Comparison of ENCODE assay signal across 17 cellular contexts in the genomic region with DNA sequence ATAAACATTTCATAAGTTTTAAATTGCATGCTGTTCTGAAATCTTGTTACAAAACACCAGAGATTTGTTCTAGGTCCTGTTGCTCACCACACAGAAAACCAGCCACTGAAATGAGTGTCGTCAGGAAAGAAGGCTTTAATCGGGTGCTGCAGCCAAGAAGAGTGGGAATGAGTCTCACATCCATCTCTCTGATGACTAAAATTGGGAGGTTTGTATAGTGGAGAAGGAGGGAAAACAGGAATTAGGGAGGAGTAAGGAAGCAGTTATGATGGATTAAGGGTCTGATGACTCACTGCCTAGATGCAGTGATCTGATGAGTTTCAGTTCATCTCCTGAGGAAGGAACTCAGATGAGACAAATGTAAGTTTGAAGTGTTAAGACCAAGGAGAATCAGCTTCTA. TPM values are rescaled to one million over a fixed set of nuclear protein-coding genes. Genes with fewer than 3 reads are reported as not detected.
DNase-seq lines count a peak whose midpoint lies in the region; ATAC-seq and TF ChIP-seq lines count a peak whose summit lies in the region.
"Had no signal": no experiment of that assay in that cellular context is flagged by ENCODE, and none has a peak within 500 bp of the region (broad histone marks: within the 10 kb centered on the region; RNA-seq: fewer than 3 reads in every experiment).

No MANE protein-coding gene starts in this region.

- peaks cover 0 to 3% of the 10 kb centered on the region in 2 donors for H3K9me3 Mint-ChIP-seq in natural killer cell
- H3K9me3 Mint-ChIP-seq in activated naive CD4-positive, alpha-beta T cell treated with anti-CD3 and anti-CD28 coated beads for 36 hours = no peaks in the 10 kb centered on the region

- H3K36me3 Mint-ChIP-seq in natural killer cell = no peaks in the 10 kb centered on the region
- H3K36me3 Mint-ChIP-seq in activated naive CD4-positive, alpha-beta T cell treated with anti-CD3 and anti-CD28 coated beads for 36 hours (ENCODE audit: low read depth) = no peaks in the 10 kb centered on the region
- H3K36me3 Mint-ChIP-seq: activated naive CD4-positive, alpha-beta T cell treated with anti-CD3 and anti-CD28 coated beads, Interleukin-2, amount 50 U/mL, for 24 hours had no signal

- H3K27me3 ChIP-seq in colonic mucosa (no peaks in the 10 kb centered on the region), left lung (no peaks in the 10 kb centered on the region)
- H3K27me3 ChIP-seq: MG63, tibial nerve had no signal

- intact Hi-C loops in colonic mucosa (cut with DNase I) = no loop called here
- intact Hi-C loops in left lung (cut with DNase I) = no loop called here
- intact Hi-C loops in natural killer cell (cut with micrococcal nuclease) = no loop called here
- intact Hi-C loops in activated naive CD4-positive, alpha-beta T cell treated with anti-CD3 and anti-CD28 coated beads for 36 hours (cut with micrococcal nuclease) = no loop called here
- intact Hi-C loops in posterior cingulate gyrus (cut with DNase I) = no loop called here

- H3K27ac Mint-ChIP-seq in natural killer cell = no peak overlapping the region
- H3K27ac Mint-ChIP-seq in activated naive CD4-positive, alpha-beta T cell treated with anti-CD3 and anti-CD28 coated beads for 36 hours = no peak overlapping the region
- H3K27ac Mint-ChIP-seq: activated naive CD4-positive, alpha-beta T cell treated with anti-CD3 and anti-CD28 coated beads, Interleukin-2, amount 50 U/mL, for 24 hours had no signal

- H3K27ac ChIP-seq in colonic mucosa (peak overlapping the region; percentile 52), left lung (no peak overlapping the region)
- H3K27ac ChIP-seq: parathyroid adenoma, tibial nerve had no signal

- H3K4me3 ChIP-seq in colonic mucosa (no peak overlapping the region), left lung (no peak overlapping the region)
- H3K4me3 ChIP-seq: MG63, tibial nerve had no signal

- H3K9me3 ChIP-seq in colonic mucosa (no peaks in the 10 kb centered on the region), left lung (no peaks in the 10 kb centered on the region)
- H3K9me3 ChIP-seq: tibial nerve had no signal

- H3K4me1 Mint-ChIP-seq in natural killer cell = no peaks in the 10 kb centered on the region
- no peaks in the 10 kb centered on the region for H3K4me1 Mint-ChIP-seq in activated naive CD4-positive, alpha-beta T cell treated with anti-CD3 and anti-CD28 coated beads for 36 hours (ENCODE audit: low read depth)
- H3K4me1 Mint-ChIP-seq: activated naive CD4-positive, alpha-beta T cell treated with anti-CD3 and anti-CD28 coated beads, Interleukin-2, amount 50 U/mL, for 24 hours had no signal

- TF ChIP-seq CTCF in colonic mucosa (IDR thresholded peaks at IDR 0.05) = no peak
- TF ChIP-seq CTCF in left lung (IDR thresholded peaks at IDR 0.05) = no peak
- no peak for TF ChIP-seq CTCF in natural killer cell (IDR thresholded peaks at IDR 0.05)

- ATAC-seq in left lung (peak; percentile 49), HG02763 (IDR thresholded peaks at IDR 0.05; ENCODE audit: unreplicated experiment) (no peak), natural killer cell (no peak)

- no peak overlapping the region for H3K9ac ChIP-seq in colonic mucosa (ENCODE audit: low read depth in 2 of 2, low read length in 2 of 2)
- H3K9ac ChIP-seq: parathyroid adenoma had no signal

- no peak overlapping the region for H3K4me3 Mint-ChIP-seq in natural killer cell
- H3K4me3 Mint-ChIP-seq in activated naive CD4-positive, alpha-beta T cell treated with anti-CD3 and anti-CD28 coated beads for 36 hours = no peak overlapping the region
- H3K4me3 Mint-ChIP-seq: activated naive CD4-positive, alpha-beta T cell treated with anti-CD3 and anti-CD28 coated beads, Interleukin-2, amount 50 U/mL, for 24 hours had no signal

- DNase-seq in AG08395 (ENCODE audit: low spot score) (peak; percentile 41), HT1080 (ENCODE audit: low read depth) (peak; percentile 84), colonic mucosa (no peak), left lung (no peak), natural killer cell (no peak), posterior cingulate gyrus (no peak)
- no peak for DNase-seq in activated naive CD4-positive, alpha-beta T cell treated with anti-CD3 and anti-CD28 coated beads for 36 hours
- DNase-seq: activated CD4-positive, CD25-positive, alpha-beta regulatory T cell; AML-193; DMS79; MG63; midbrain; stimulated activated CD8-positive, alpha-beta memory T cell treated with anti-CD3 and anti-CD28 coated beads, Interleukin-4, amount 100 ng/mL, for 48 hours had no signal

- no peaks in the 10 kb centered on the region for H3K27me3 Mint-ChIP-seq in natural killer cell (ENCODE audit: low read depth in 2 of 2)
- H3K27me3 Mint-ChIP-seq in activated naive CD4-positive, alpha-beta T cell treated with anti-CD3 and anti-CD28 coated beads for 36 hours (ENCODE audit: low read depth) = no peaks in the 10 kb centered on the region
- H3K27me3 Mint-ChIP-seq: activated naive CD4-positive, alpha-beta T cell treated with anti-CD3 and anti-CD28 coated beads, Interleukin-2, amount 50 U/mL, for 24 hours had no signal

- H3K36me3 ChIP-seq in colonic mucosa (no peaks in the 10 kb centered on the region), left lung (no peaks in the 10 kb centered on the region)
- H3K36me3 ChIP-seq: MG63, tibial nerve had no signal

- H3K4me1 ChIP-seq in colonic mucosa (no peaks in the 10 kb centered on the region), left lung (no peaks in the 10 kb centered on the region)
- H3K4me1 ChIP-seq: parathyroid adenoma, tibial nerve had no signal

- CTCF ChIA-PET in activated naive CD4-positive, alpha-beta T cell treated with anti-CD3 and anti-CD28 coated beads for 36 hours (lab: Charles Lee) = no interaction called here

RNA-seq across cellular contexts. Expression of gene GPR39, which starts 42.1 kb away (rescaled TPM):
- 5.6 and 6.9 TPM in 2 replicates for total RNA-seq in HT1080 (2014; rRNA removed; shearing (Covaris generic))
- 4.8 and 7.5 TPM in 2 replicates for polyA plus RNA-seq in HT1080 (2015; cell fraction: cytosol; rRNA removed)
- 13.7 and 14.9 TPM in 2 replicates for polyA plus RNA-seq in HT1080 (2015; cell fraction: nucleus; rRNA removed)
- total RNA-seq in colonic mucosa (10 to 100 TPM; 12.3 to 14.6 TPM), left lung (10 to 100 TPM; 13.1 to 24.4 TPM), natural killer cell (not detected)
- total RNA-seq in activated naive CD4-positive, alpha-beta T cell treated with anti-CD3 and anti-CD28 coated beads for 36 hours = not detected

Comparison
In these comparisons a context has a peak if more than half of its experiments do, and no peak if none do; other contexts are left out.
1. DNase-seq: peak in AG08395 (single experiment) and HT1080 (single experiment); none in colonic mucosa (single experiment), left lung (0 of 2), natural killer cell (single experiment), activated naive CD4-positive, alpha-beta T cell treated with anti-CD3 and anti-CD28 coated beads for 36 hours (single experiment) and posterior cingulate gyrus (0 of 10).